In the genomic region with DNA sequence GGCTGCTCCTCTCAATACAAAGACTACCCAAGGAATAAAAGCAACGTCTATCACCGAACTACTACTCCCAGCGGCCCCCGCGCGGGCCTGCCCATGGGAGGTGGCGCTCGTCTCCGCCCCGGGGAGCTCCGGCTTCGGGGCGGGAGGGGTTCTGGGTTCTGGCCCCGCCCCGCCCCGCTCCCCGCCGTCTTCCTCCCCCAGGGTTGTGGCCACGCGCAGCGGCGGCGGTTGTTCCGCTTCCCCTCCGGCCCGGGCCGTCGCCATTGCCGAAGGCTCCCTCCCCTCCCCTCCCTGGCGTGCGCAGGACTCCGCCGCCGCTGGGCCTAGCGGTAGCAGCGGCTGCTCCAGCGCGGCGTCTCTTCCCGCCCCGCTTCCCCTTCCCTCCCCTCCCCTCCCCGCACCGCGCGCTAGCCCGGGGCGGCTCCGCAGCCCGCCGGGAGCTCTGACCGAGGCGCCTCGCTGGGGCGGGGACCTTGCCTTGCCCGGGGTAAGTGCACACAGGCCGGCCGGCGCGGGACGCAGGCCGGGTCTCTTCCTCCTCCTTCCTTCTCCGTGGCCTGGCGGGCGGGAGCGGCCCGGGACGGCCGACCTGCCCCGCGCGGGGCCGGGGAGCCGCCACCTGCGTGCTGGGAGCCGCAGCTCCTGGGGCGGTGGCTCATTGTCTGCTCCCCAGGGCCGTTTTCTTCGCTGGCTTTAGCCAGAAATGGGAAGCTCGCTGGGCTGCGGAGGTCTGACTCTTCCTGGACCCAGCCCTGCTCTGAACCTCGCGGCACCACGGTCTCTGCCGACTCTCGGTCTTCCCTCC, we compare ENCODE assay signal across 8 cellular contexts. TPM values are rescaled to one million over a fixed set of nuclear protein-coding genes. Genes with fewer than 3 reads are reported as not detected.
DNase-seq lines count a peak whose midpoint lies in the region; ATAC-seq and TF ChIP-seq lines count a peak whose summit lies in the region.

A gene (plus strand): TSS at position 187 of the 805 bp plus-strand sequence. CDS start 42,790 bp downstream, outside the sequence.

- H3K4me1 ChIP-seq in ovary (ENCODE audit: insufficient read depth) (peaks cover 6% of the 10 kb centered on the region), thoracic aorta (ENCODE audit: control insufficient read depth in 1 of 2, low read depth in 2 of 2) (peaks cover 13 to 16% of the 10 kb centered on the region in 2 donors)

- H3K27ac Mint-ChIP-seq in activated naive CD8-positive, alpha-beta T cell treated with anti-CD3 and anti-CD28 coated beads, Interleukin-2, amount 50 U/mL, for 24 hours = peak within 1 kb of the TSS; percentile 96

- peak within 1 kb of the TSS; percentile 98 for H3K4me3 Mint-ChIP-seq in activated naive CD8-positive, alpha-beta T cell treated with anti-CD3 and anti-CD28 coated beads, Interleukin-2, amount 50 U/mL, for 24 hours

- TF ChIP-seq EP300 in ovary (IDR thresholded peaks at IDR 0.05) = no peak

- no peaks in the 10 kb centered on the region for H3K9me3 ChIP-seq in ovary
- no peaks in the 10 kb centered on the region for H3K9me3 ChIP-seq in thoracic aorta

- WGBS in ovary, 3 donors = 0 to 1% (median 0%) methylated on average over 48 to 85 of the region's 85 CpGs

- peak within 1 kb of the TSS; percentile 91 to 95 for H3K27ac ChIP-seq in ovary
- peak within 1 kb of the TSS; percentile 98 to 99 for H3K27ac ChIP-seq in thoracic aorta

- ATAC-seq in HG02798 (IDR thresholded peaks at IDR 0.05; ENCODE audit: poor library complexity, unreplicated experiment) (peak; percentile 95), Right ventricle myocardium inferior (peak; percentile 98), thoracic aorta (ENCODE audit: insufficient number of reproducible peaks, low FRiP score, low read depth) (peak; percentile 83)
- ATAC-seq in activated naive CD8-positive, alpha-beta T cell treated with anti-CD3 and anti-CD28 coated beads, Interleukin-2, amount 50 U/mL, for 24 hours = peak; percentile 97

- intact Hi-C loops in Right ventricle myocardium inferior (cut with DNase I) (loop anchor here (10.0 kb wide), 1 partner anchor 205 kb away; a partner anchor contains a TSS), ovary (cut with DNase I) (no loop called here)

- no peaks in the 10 kb centered on the region for H3K27me3 Mint-ChIP-seq in activated naive CD8-positive, alpha-beta T cell treated with anti-CD3 and anti-CD28 coated beads, Interleukin-2, amount 50 U/mL, for 24 hours

- no peaks in the 10 kb centered on the region for H3K27me3 ChIP-seq in ovary
- no peaks in the 10 kb centered on the region for H3K27me3 ChIP-seq in thoracic aorta (replicated peaks; ENCODE audit: insufficient read depth)

- H3K9me3 Mint-ChIP-seq in activated naive CD8-positive, alpha-beta T cell treated with anti-CD3 and anti-CD28 coated beads, Interleukin-2, amount 50 U/mL, for 24 hours = no peaks in the 10 kb centered on the region

- no peak for TF ChIP-seq CTCF in GM12875 (IDR thresholded peaks at IDR 0.05; ENCODE audit: borderline replicate concordance, insufficient read depth, low read depth, low read length)
- TF ChIP-seq CTCF in ovary (IDR thresholded peaks at IDR 0.05) = no peak
- TF ChIP-seq CTCF in thoracic aorta (IDR thresholded peaks at IDR 0.05) = no peak

- no peaks in the 10 kb centered on the region for H3K36me3 ChIP-seq in ovary
- H3K36me3 ChIP-seq in thoracic aorta = no peaks in the 10 kb centered on the region

- H3K4me3 ChIP-seq in GM12875 (ENCODE audit: low read depth, low read length) = peak within 1 kb of the TSS; percentile 93
- peak within 1 kb of the TSS; percentile 96 for H3K4me3 ChIP-seq in ovary
- H3K4me3 ChIP-seq in thoracic aorta = peak within 1 kb of the TSS; percentile 99

- peaks cover 27% of the 10 kb centered on the region for H3K4me1 Mint-ChIP-seq in activated naive CD8-positive, alpha-beta T cell treated with anti-CD3 and anti-CD28 coated beads, Interleukin-2, amount 50 U/mL, for 24 hours

- DNase-seq in NCI-H146 (lab: John Stamatoyannopoulos, UW) (peak; percentile 91), T follicular helper cell (ENCODE audit: low read depth) (peak; percentile 84), Right ventricle myocardium inferior (ENCODE audit: missing footprints) (peak; percentile 98), ovary (peak; percentile 89 to 91 (median 90)), thoracic aorta (ENCODE audit: low spot score) (peak; percentile 56)
- peak; percentile 90 for DNase-seq in activated naive CD8-positive, alpha-beta T cell treated with anti-CD3 and anti-CD28 coated beads, Interleukin-2, amount 50 U/mL, for 24 hours

- H3K36me3 Mint-ChIP-seq in activated naive CD8-positive, alpha-beta T cell treated with anti-CD3 and anti-CD28 coated beads, Interleukin-2, amount 50 U/mL, for 24 hours (ENCODE audit: low read depth) = peaks cover 14% of the 10 kb centered on the region

- peak; percentile 46 for TF ChIP-seq POLR2A in ovary (IDR thresholded peaks at IDR 0.05)

RNA-seq across cellular contexts. Expression of the gene that starts here (rescaled TPM):
- total RNA-seq in Right ventricle myocardium inferior = 45.4 TPM
- total RNA-seq in ovary = 10 to 100 TPM; 24.2 to 57.3 (median 44.2) TPM
- 10 to 100 TPM; 17.0 to 59.5 TPM for polyA plus RNA-seq in ovary
- total RNA-seq in thoracic aorta = 10 to 100 TPM; 41.7 to 47.0 TPM

Comparison
In these comparisons a context has a peak if more than half of its experiments do, and no peak if none do; other contexts are left out.
1. Peak in every context shown above with its lines: DNase-seq, ATAC-seq, H3K4me3 ChIP-seq and H3K27ac ChIP-seq.